In the genomic region with DNA sequence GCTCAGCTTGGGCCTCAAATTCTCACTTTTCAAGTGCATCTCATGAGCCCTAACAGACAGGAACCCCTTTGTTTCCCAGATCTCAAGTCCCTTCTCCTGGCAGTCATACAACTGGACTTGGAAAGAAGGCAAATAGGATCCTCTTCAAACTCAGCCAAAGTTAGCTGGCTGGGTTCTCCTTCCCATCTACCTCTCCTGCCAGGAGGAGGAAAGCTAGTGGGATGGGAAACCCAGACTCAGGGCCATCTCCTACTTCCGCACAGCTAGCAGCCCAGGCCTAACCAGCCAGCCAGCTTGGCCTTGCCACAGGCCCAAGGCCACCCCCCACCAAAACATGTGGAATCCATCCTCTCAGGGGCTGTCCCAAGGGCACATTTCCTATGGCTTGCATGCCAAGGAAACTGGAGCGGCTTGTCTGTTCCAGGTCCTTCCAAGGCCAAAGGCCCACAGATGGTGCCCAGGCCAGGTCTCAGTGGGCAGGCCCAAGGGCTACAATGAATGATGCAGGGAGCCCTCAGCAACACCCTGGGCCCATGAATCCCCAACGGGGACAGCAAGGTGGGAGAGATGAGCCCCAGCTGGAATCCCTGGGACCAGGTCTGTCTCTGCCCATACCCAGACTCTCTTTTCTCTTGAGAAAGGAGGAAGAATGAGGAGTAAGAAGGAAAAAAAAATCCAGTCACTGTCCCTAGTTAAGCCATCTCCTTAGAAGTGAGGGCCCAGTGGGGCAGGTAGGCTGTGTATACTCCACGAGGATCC, we compare ENCODE assay signal across 9 cellular contexts. TPM values are rescaled to one million over a fixed set of nuclear protein-coding genes. Genes with fewer than 3 reads are reported as not detected.
DNase-seq lines count a peak whose midpoint lies in the region; ATAC-seq, FAIRE-seq and TF ChIP-seq lines count a peak whose summit lies in the region.
"Had no signal": no experiment of that assay in that cellular context is flagged by ENCODE, and none has a peak within 500 bp of the region (broad histone marks: within the 10 kb centered on the region; RNA-seq: fewer than 3 reads in every experiment).

No MANE protein-coding gene starts in this region.

- no peak for ATAC-seq in HG03342 (IDR thresholded peaks at IDR 0.05; ENCODE audit: unreplicated experiment)

- peaks cover 54% of the 10 kb centered on the region for H3K79me2 ChIP-seq in keratinocyte (ENCODE audit: control insufficient read depth, insufficient read depth, low read length)

- H3K9ac ChIP-seq in keratinocyte (ENCODE audit: control insufficient read depth, extremely low read depth, insufficient read depth, low read length) = peak overlapping the region; percentile 90

- peaks cover 5 to 14% of the 10 kb centered on the region in 2 experiments for H3K36me3 ChIP-seq in keratinocyte (ENCODE audit: control insufficient read depth in 2 of 2, extremely low read depth in 1 of 2, insufficient read depth in 2 of 2, low read length in 2 of 2)

- dilution Hi-C loops in keratinocyte (cut with MboI; ENCODE audit: extremely low pct_ligation_motif_present, low sequenced_read_pairs) = no loop called here

- WGBS in adipose tissue, 3 donors = 34 to 53% (median 51%) methylated on average over 4 of the region's 4 CpGs

- peaks cover 4% of the 10 kb centered on the region for H4K20me1 ChIP-seq in keratinocyte (ENCODE audit: control insufficient read depth, extremely low read depth, insufficient read depth, low read length)

- DNase-seq in NCI-H82 (lab: John Stamatoyannopoulos, UW) = peak; percentile 43
- no peak for DNase-seq in NCI-H82 treated with DMSO at 0.1 percent for 48 hours (lab: John Stamatoyannopoulos, UW; ENCODE audit: unreplicated experiment)
- no peak for DNase-seq in keratinocyte (ENCODE audit: low read depth, low spot score)
- DNase-seq in substantia nigra (lab: John Stamatoyannopoulos, UW) = peak in 15 of 49 donors; percentile 10 to 50 (median 19)
- DNase-seq in stimulated activated CD4-positive, alpha-beta T cell treated with anti-CD3 and anti-CD28 coated beads, Interleukin-4, amount 100 ng/mL, for 4 hours = no peak
- DNase-seq in HPDE6-E6E7 (ENCODE audit: extremely low spot score) = no peak

- H3K4me3 ChIP-seq in keratinocyte (ENCODE audit: control insufficient read depth in 2 of 3, extremely low read depth in 1 of 3, insufficient read depth in 2 of 3, low read depth in 1 of 3, low read length in 3 of 3) = peak overlapping the region; percentile 92 to 95 (median 94)

- peaks cover 2% of the 10 kb centered on the region for H3K9me1 ChIP-seq in keratinocyte (ENCODE audit: control insufficient read depth, extremely low read depth, insufficient read depth, low read length)

- H3K4me1 ChIP-seq in keratinocyte (ENCODE audit: control insufficient read depth, extremely low read depth, insufficient read depth, low read length) = peaks cover 39% of the 10 kb centered on the region

- no peaks in the 10 kb centered on the region for H3K27me3 ChIP-seq in keratinocyte (ENCODE audit: control insufficient read depth, extremely low read depth, insufficient read depth, low read length)

- no peak for TF ChIP-seq CTCF in keratinocyte (optimal IDR thresholded peaks at IDR 0.05 in 1 of 3, IDR thresholded peaks at IDR 0.05 in 1 of 3, conservative IDR thresholded peaks at IDR 0.05 in 1 of 3; ENCODE audit: extremely low read depth in 1 of 3, insufficient read depth in 2 of 3, low read length in 3 of 3)

- H2AFZ ChIP-seq in keratinocyte (ENCODE audit: control insufficient read depth, low read length) = no peak overlapping the region

- H3K4me2 ChIP-seq in keratinocyte (ENCODE audit: control insufficient read depth, extremely low read depth, insufficient read depth, low read depth, low read length) = peak overlapping the region; percentile 100

- H3K9me3 ChIP-seq in keratinocyte (ENCODE audit: control insufficient read depth, low read depth, low read length) = no peaks in the 10 kb centered on the region

- H3K27ac ChIP-seq in adipose tissue (ENCODE audit: low read depth, low read length) = peak overlapping the region; percentile 13
- H3K27ac ChIP-seq in keratinocyte (ENCODE audit: control insufficient read depth, insufficient read depth, low read length) = peak overlapping the region; percentile 80
- peak overlapping the region; percentile 92 for H3K27ac ChIP-seq in substantia nigra (ENCODE audit: low read depth, low read length, poor library complexity, severe bottlenecking)

- FAIRE-seq in keratinocyte (lab: Jason Lieb, UNC) = no peak
- FAIRE-seq: TTC549 had no signal

RNA-seq across cellular contexts. Expression of a gene that starts 1.7 kb away (rescaled TPM):
- polyA plus RNA-seq in adipose tissue (10 to 100 TPM; 60.3 to 91.2 (median 62.3) TPM), keratinocyte (80.3 to 99.8 TPM (median 86.3 TPM) in 3 replicates)
- 40.3 TPM for polyA plus RNA-seq in keratinocyte (2011; ENCODE audit: low read depth)
- polyA plus RNA-seq in keratinocyte (2011; cell fraction: cytosol; rRNA removed) = 69.0 and 79.0 TPM in 2 replicates
- polyA plus RNA-seq in keratinocyte (2011; cell fraction: nucleus; rRNA removed) = 91.1 and 95.0 TPM in 2 replicates
- 70.5 and 75.3 TPM in 2 replicates for polyA plus RNA-seq in keratinocyte (2012; ENCODE audit: low replicate concordance)
- polyA minus RNA-seq in keratinocyte = 113 to 179 TPM (median 177 TPM) in 3 replicates
- polyA minus RNA-seq in keratinocyte (2011; cell fraction: cytosol; rRNA and poly(A)+ RNA removed) = 102 TPM
- polyA minus RNA-seq in keratinocyte (2011; cell fraction: nucleus; rRNA and poly(A)+ RNA removed) = 40.4 and 47.6 TPM in 2 replicates

RNA-seq across cellular contexts. Expression of a gene that starts 13.3 kb away (rescaled TPM):
- polyA plus RNA-seq in adipose tissue (10 to 100 TPM; 14.5 to 21.9 (median 21.3) TPM), keratinocyte (35.4 to 48.5 TPM (median 43.7 TPM) in 3 replicates)
- polyA plus RNA-seq in keratinocyte (2011; ENCODE audit: low read depth) = 22.7 TPM
- 26.8 and 31.6 TPM in 2 replicates for polyA plus RNA-seq in keratinocyte (2011; cell fraction: cytosol; rRNA removed)
- polyA plus RNA-seq in keratinocyte (2011; cell fraction: nucleus; rRNA removed) = 65.6 and 77.0 TPM in 2 replicates
- polyA plus RNA-seq in keratinocyte (2012; ENCODE audit: low replicate concordance) = 19.0 and 39.7 TPM in 2 replicates
- polyA minus RNA-seq in keratinocyte = 41.5 to 50.2 TPM (median 46.3 TPM) in 3 replicates
- polyA minus RNA-seq in keratinocyte (2011; cell fraction: cytosol; rRNA and poly(A)+ RNA removed) = 18.6 TPM
- polyA minus RNA-seq in keratinocyte (2011; cell fraction: nucleus; rRNA and poly(A)+ RNA removed) = 45.5 and 50.7 TPM in 2 replicates

RNA-seq across cellular contexts. Expression of a gene that starts 13.5 kb away (rescaled TPM):
- polyA plus RNA-seq in adipose tissue (100 to 1,000 TPM in 2 of 3 donors, 10 to 100 TPM in 1; 78.4 to 204 (median 141) TPM), keratinocyte (111 to 208 TPM (median 141 TPM) in 3 replicates)
- polyA plus RNA-seq in keratinocyte (2011; ENCODE audit: low read depth) = 130 TPM
- 141 and 155 TPM in 2 replicates for polyA plus RNA-seq in keratinocyte (2011; cell fraction: cytosol; rRNA removed)
- 115 TPM in 2 replicates for polyA plus RNA-seq in keratinocyte (2011; cell fraction: nucleus; rRNA removed)
- 93.3 and 143 TPM in 2 replicates for polyA plus RNA-seq in keratinocyte (2012; ENCODE audit: low replicate concordance)
- 71.5 to 165 TPM (median 143 TPM) in 3 replicates for polyA minus RNA-seq in keratinocyte
- 100 TPM for polyA minus RNA-seq in keratinocyte (2011; cell fraction: cytosol; rRNA and poly(A)+ RNA removed)
- 36.1 and 56.9 TPM in 2 replicates for polyA minus RNA-seq in keratinocyte (2011; cell fraction: nucleus; rRNA and poly(A)+ RNA removed)

RNA-seq across cellular contexts. Expression of a gene that starts 32.7 kb away (rescaled TPM):
- polyA plus RNA-seq in adipose tissue (not detected), keratinocyte (not detected in 3 replicates)
- not detected for polyA plus RNA-seq in keratinocyte (2011; ENCODE audit: low read depth)
- polyA plus RNA-seq in keratinocyte (2011; cell fraction: cytosol; rRNA removed) = not detected in 2 replicates
- polyA plus RNA-seq in keratinocyte (2011; cell fraction: nucleus; rRNA removed) = not detected in 2 replicates
- polyA plus RNA-seq in keratinocyte (2012; ENCODE audit: low replicate concordance) = not detected in 2 replicates
- not detected in 3 replicates for polyA minus RNA-seq in keratinocyte
- not detected for polyA minus RNA-seq in keratinocyte (2011; cell fraction: cytosol; rRNA and poly(A)+ RNA removed)
- polyA minus RNA-seq in keratinocyte (2011; cell fraction: nucleus; rRNA and poly(A)+ RNA removed) = not detected in 2 replicates

RNA-seq across cellular contexts. Expression of a gene that starts 41.0 kb away (rescaled TPM):
- polyA plus RNA-seq in adipose tissue (not detected), keratinocyte (not detected in 3 replicates)
- not detected for polyA plus RNA-seq in keratinocyte (2011; ENCODE audit: low read depth)
- polyA plus RNA-seq in keratinocyte (2011; cell fraction: cytosol; rRNA removed) = not detected in 2 replicates
- polyA plus RNA-seq in keratinocyte (2011; cell fraction: nucleus; rRNA removed) = not detected in 2 replicates
- not detected in 2 replicates for polyA plus RNA-seq in keratinocyte (2012; ENCODE audit: low replicate concordance)
- not detected in 3 replicates for polyA minus RNA-seq in keratinocyte
- not detected for polyA minus RNA-seq in keratinocyte (2011; cell fraction: cytosol; rRNA and poly(A)+ RNA removed)
- not detected in 2 replicates for polyA minus RNA-seq in keratinocyte (2011; cell fraction: nucleus; rRNA and poly(A)+ RNA removed)

Comparison
In these comparisons a context has a peak if more than half of its experiments do, and no peak if none do; other contexts are left out.
1. H3K27ac ChIP-seq: peak in every context shown above with its lines; median percentile 92 in substantia nigra; 80 in keratinocyte; 13 in adipose tissue.